Comparison of ENCODE assay signal across 2 cellular contexts in the genomic region with DNA sequence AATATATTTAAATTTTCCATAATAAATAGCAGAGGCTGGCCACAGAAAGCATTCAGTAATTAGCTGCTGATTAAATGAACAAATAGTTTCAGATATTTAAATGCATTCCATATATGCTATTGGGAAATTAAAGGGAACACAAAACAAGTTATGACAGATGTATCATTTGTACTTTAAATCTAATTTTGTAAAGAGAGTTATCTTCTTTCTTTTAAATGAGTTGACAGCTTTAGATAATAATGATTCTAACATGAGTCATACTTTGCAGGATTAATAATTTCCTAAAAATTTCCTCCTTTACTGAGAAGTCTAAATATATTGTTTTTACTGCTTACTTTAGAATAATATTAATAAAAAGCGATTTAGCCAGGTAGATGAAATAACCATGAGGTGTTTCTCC.
TF ChIP-seq lines count a peak whose summit lies in the region.

No MANE protein-coding gene starts in this region.

TF ChIP-seq in A549, 52 proteins besides CTCF, POLR2A, EP300 and RAD21:
- no peak for TF ChIP-seq CBX8 (IDR thresholded peaks at IDR 0.05)
- no peak for TF ChIP-seq RARB (CRISPR knock-in tag; IDR thresholded peaks at IDR 0.05)
- TF ChIP-seq FOSL2 (IDR thresholded peaks at IDR 0.05): no peak
- peak; percentile 43; the same call in 1 of the 2 replicates for TF ChIP-seq FOSL2 (CRISPR knock-in tag; IDR thresholded peaks at IDR 0.05)

TF ChIP-seq in IMR-90, 13 proteins besides CTCF, POLR2A, EP300 and RAD21:
- TF ChIP-seq MAFK (IDR thresholded peaks at IDR 0.05; ENCODE audit: low read depth, low read length) (no peak), SMC3 (IDR thresholded peaks at IDR 0.05; ENCODE audit: low read depth, low read length) (no peak), BHLHE40 (IDR thresholded peaks at IDR 0.05; ENCODE audit: low read depth, low read length) (no peak)
